ENCODE assay signal across 14 cellular contexts in the genomic region with DNA sequence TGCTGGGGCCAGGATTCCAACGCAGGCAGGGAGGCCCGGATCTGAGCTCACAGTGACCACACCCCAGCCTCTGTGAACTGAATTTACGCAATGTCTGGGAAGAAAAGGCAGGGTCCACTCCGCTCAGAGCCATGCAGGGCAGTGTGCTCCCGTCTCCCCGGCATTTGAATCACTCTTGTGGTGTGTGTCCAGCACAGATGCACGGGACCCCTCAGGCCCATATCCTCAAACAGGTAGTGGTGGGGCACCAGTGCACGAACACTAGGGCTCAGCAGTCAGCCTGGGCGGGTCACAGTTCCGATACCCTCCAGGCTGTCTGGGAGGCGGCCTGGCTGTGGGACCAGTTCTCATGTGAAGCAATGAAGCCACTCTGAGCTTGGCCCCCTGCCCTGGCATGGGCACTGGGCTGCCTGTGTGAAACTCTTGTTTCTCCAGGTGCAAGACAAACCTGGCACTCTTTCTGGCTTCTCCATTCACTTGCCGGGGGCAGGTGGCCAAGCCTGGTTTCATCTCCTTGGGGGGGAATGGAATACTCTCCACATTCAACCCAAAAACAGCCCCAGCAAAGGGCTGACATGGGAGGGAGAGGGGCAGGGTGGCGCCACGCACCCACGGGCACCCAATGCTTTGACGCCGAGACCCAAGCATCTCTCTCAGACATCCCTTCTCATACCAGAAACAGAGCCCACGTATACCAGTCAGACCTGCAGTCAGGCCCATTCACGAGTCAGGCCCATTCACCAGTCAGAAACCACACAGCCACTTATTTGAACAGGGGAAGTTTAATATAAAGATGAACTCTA. TPM values are rescaled to one million over a fixed set of nuclear protein-coding genes. Genes with fewer than 3 reads are reported as not detected.
DNase-seq lines count a peak whose midpoint lies in the region; ATAC-seq, FAIRE-seq and TF ChIP-seq lines count a peak whose summit lies in the region.
"Had no signal": no experiment of that assay in that cellular context is flagged by ENCODE, and none has a peak within 500 bp of the region (broad histone marks: within the 10 kb centered on the region; RNA-seq: fewer than 3 reads in every experiment).

No MANE protein-coding gene starts in this region.

- H3K4me3 ChIP-seq in astrocyte (ENCODE audit: insufficient read depth, low read depth, low read length), result no peak overlapping the region
- H3K4me3 ChIP-seq in right atrium auricular region, result no peak overlapping the region
- H3K4me3 ChIP-seq in skin epidermis, result no peak overlapping the region

- no peak overlapping the region for H3K4me2 ChIP-seq in astrocyte (ENCODE audit: low read length)

- H3K4me3 Mint-ChIP-seq in astrocyte (ENCODE audit: unreplicated experiment), result no peak overlapping the region
- H3K4me3 Mint-ChIP-seq: activated CD8-positive, alpha-beta T cell treated with anti-CD3 and anti-CD28 coated beads for 36 hours had no signal

- peaks cover 3% of the 10 kb centered on the region for H3K9me3 Mint-ChIP-seq in astrocyte (ENCODE audit: unreplicated experiment)
- H3K9me3 Mint-ChIP-seq: activated CD8-positive, alpha-beta T cell treated with anti-CD3 and anti-CD28 coated beads for 36 hours had no signal

- H2AFZ ChIP-seq in astrocyte (ENCODE audit: low read depth, low read length), result no peak overlapping the region

- H3K9ac ChIP-seq in astrocyte (ENCODE audit: low read length), result no peak overlapping the region

- H3K4me1 ChIP-seq in astrocyte (ENCODE audit: insufficient read depth, low read length) (no peaks in the 10 kb centered on the region), right atrium auricular region (peaks cover 0 to 25% of the 10 kb centered on the region in 2 donors)

- peak overlapping the region; percentile 78 for H3K27ac Mint-ChIP-seq in astrocyte (ENCODE audit: unreplicated experiment)
- H3K27ac Mint-ChIP-seq: activated CD8-positive, alpha-beta T cell treated with anti-CD3 and anti-CD28 coated beads for 36 hours had no signal

- peaks cover 6% of the 10 kb centered on the region for H3K4me1 Mint-ChIP-seq in astrocyte (ENCODE audit: low read depth, unreplicated experiment)

- DNase-seq in HTR-8/SVneo (ENCODE audit: insufficient read length, low spot score), result no peak
- no peak for DNase-seq in astrocyte (ENCODE audit: low read depth)
- DNase-seq in right atrium auricular region (ENCODE audit: low spot score), result peak; percentile 86
- no peak for DNase-seq in GF-D8 (lab: John Stamatoyannopoulos, UW)
- DNase-seq in NCI-H748 treated with DMSO at 0.1 percent for 48 hours (lab: John Stamatoyannopoulos, UW), result no peak
- DNase-seq in cerebellar nuclear complex (lab: John Stamatoyannopoulos, UW), result no peak
- DNase-seq: activated CD8-positive, alpha-beta T cell treated with anti-CD3 and anti-CD28 coated beads for 36 hours; HCEC 1CT; NCI-H526; stimulated activated CD4-positive, alpha-beta T cell treated with anti-CD3 and anti-CD28 coated beads, Interleukin-2, amount 100 ng/mL, for 24 hours had no signal

- no peaks in the 10 kb centered on the region for H3K27me3 ChIP-seq in astrocyte (ENCODE audit: insufficient read depth, low read length)
- H3K27me3 ChIP-seq in right atrium auricular region, result no peaks in the 10 kb centered on the region
- H3K27me3 ChIP-seq: neutrophil had no signal

- H3K36me3 Mint-ChIP-seq in astrocyte (ENCODE audit: low read depth, unreplicated experiment), result peaks cover 14% of the 10 kb centered on the region

- H3K36me3 ChIP-seq in astrocyte (ENCODE audit: insufficient read depth, low read length) (peaks cover 4% of the 10 kb centered on the region), right atrium auricular region (peaks cover 23% of the 10 kb centered on the region)

- ATAC-seq in HG03565 (IDR thresholded peaks at IDR 0.05; ENCODE audit: unreplicated experiment), result no peak
- ATAC-seq: activated CD8-positive, alpha-beta T cell treated with anti-CD3 and anti-CD28 coated beads for 36 hours had no signal

- H4K20me1 ChIP-seq in astrocyte (ENCODE audit: insufficient read depth, low read length), result no peaks in the 10 kb centered on the region

- FAIRE-seq in HTR-8/SVneo (lab: Jason Lieb, UNC), result peak; percentile 63
- FAIRE-seq in astrocyte (lab: Jason Lieb, UNC), result no peak
- FAIRE-seq: endothelial cell of umbilical vein had no signal

- no peaks in the 10 kb centered on the region for H3K79me2 ChIP-seq in astrocyte (ENCODE audit: insufficient read depth, low read length)

- H3K9me3 ChIP-seq in astrocyte (ENCODE audit: insufficient read depth, low read depth, low read length) (no peaks in the 10 kb centered on the region), right atrium auricular region (no peaks in the 10 kb centered on the region)
- H3K9me3 ChIP-seq: neutrophil had no signal

- H3K27me3 Mint-ChIP-seq in astrocyte (ENCODE audit: low read depth, unreplicated experiment), result no peaks in the 10 kb centered on the region
- H3K27me3 Mint-ChIP-seq: activated CD8-positive, alpha-beta T cell treated with anti-CD3 and anti-CD28 coated beads for 36 hours had no signal

- no peak overlapping the region for H3K27ac ChIP-seq in astrocyte (ENCODE audit: low read depth, low read length)
- peak overlapping the region; percentile 53 to 72 for H3K27ac ChIP-seq in right atrium auricular region
- peak overlapping the region in 11 of 21 experiments; percentile 2 to 82 (median 30) for H3K27ac ChIP-seq in skin epidermis
- H3K27ac ChIP-seq: neutrophil had no signal

- TF ChIP-seq CTCF in astrocyte (IDR thresholded peaks at IDR 0.05; ENCODE audit: insufficient read depth, low read depth, low read length) (no peak), right atrium auricular region (IDR thresholded peaks at IDR 0.05) (no peak)

RNA-seq across cellular contexts. Expression of gene DHCR7, which starts 14.3 kb away (rescaled TPM):
- total RNA-seq in astrocyte (76.1 and 92.8 TPM in 2 replicates), right atrium auricular region (10 to 100 TPM; 26.8 to 37.6 TPM)

RNA-seq across cellular contexts. Expression of gene NADSYN1, which starts 19.2 kb away (rescaled TPM):
- total RNA-seq in astrocyte, result 84.7 and 87.9 TPM in 2 replicates
- total RNA-seq in right atrium auricular region, result 10 to 100 TPM; 18.0 to 18.8 TPM
